In genomic region chr9:91006046-91006445, GRCh38 we compare ENCODE assay signal across 17 cellular contexts.
A peak's percentile ranks its signal among the peaks of the same experiment; 100 is the strongest.
DNase-seq lines count a peak whose midpoint lies in the region; ATAC-seq, FAIRE-seq and TF ChIP-seq lines count a peak whose summit lies in the region.
"Had no signal": no experiment of that assay in that cellular context is flagged by ENCODE, and none has a peak within 500 bp of the region (broad histone marks: within the 10 kb centered on the region; RNA-seq: fewer than 3 reads in every experiment).

No MANE protein-coding gene starts in this region.

- H3K9me3 Mint-ChIP-seq in MCF 10A (ENCODE audit: unreplicated experiment) = peaks cover 7% of the 10 kb centered on the region
- H3K9me3 Mint-ChIP-seq: CD8-positive, alpha-beta T cell had no signal

- H4K20me1 ChIP-seq in mammary epithelial cell (ENCODE audit: insufficient read depth, low read length) (no peaks in the 10 kb centered on the region), PC-3 (ENCODE audit: low read length) (no peaks in the 10 kb centered on the region)

- TF ChIP-seq EP300 in esophagus muscularis mucosa (IDR thresholded peaks at IDR 0.05) = no peak

- H3K4me1 ChIP-seq in mammary epithelial cell (ENCODE audit: insufficient read depth, low read length) (peaks cover 2% of the 10 kb centered on the region), PC-3 (ENCODE audit: insufficient read depth, low read length) (peaks cover 14% of the 10 kb centered on the region), esophagus muscularis mucosa (no peaks in the 10 kb centered on the region)

- no peak for TF ChIP-seq CTCF in mammary epithelial cell (conservative IDR thresholded peaks at IDR 0.05 in 1 of 2, IDR thresholded peaks at IDR 0.05 in 1 of 2; ENCODE audit: extremely low read depth in 1 of 2, insufficient read depth in 1 of 2, low read depth in 1 of 2, low read length in 2 of 2)
- TF ChIP-seq CTCF in MCF 10A (IDR thresholded peaks at IDR 0.05; ENCODE audit: unreplicated experiment) = no peak
- TF ChIP-seq CTCF in PC-3 (conservative IDR thresholded peaks at IDR 0.05; ENCODE audit: low read depth, low read length) = no peak
- TF ChIP-seq CTCF in bronchial epithelial cell (IDR thresholded peaks at IDR 0.05; ENCODE audit: insufficient read depth, low read length, severe bottlenecking) = no peak
- no peak for TF ChIP-seq CTCF in esophagus muscularis mucosa (IDR thresholded peaks at IDR 0.05)

- no peak for FAIRE-seq in bronchial epithelial cell (lab: Jason Lieb, UNC)
- FAIRE-seq: D721Med had no signal

- H3K27ac ChIP-seq in mammary epithelial cell (ENCODE audit: insufficient read depth, low read depth, low read length) (no peak overlapping the region), PC-3 (ENCODE audit: low read length) (peak overlapping the region; percentile 15; the same call in 1 of the 2 replicates), esophagus muscularis mucosa (replicated peaks in 1 of 4) (no peak overlapping the region)
- H3K27ac ChIP-seq: 22Rv1, GM23248 had no signal

- peaks cover 6% of the 10 kb centered on the region for H3K36me3 Mint-ChIP-seq in MCF 10A (ENCODE audit: insufficient read depth, unreplicated experiment)
- H3K36me3 Mint-ChIP-seq: CD14-positive monocyte; CD8-positive, alpha-beta T cell had no signal

- H3K27me3 Mint-ChIP-seq in MCF 10A (ENCODE audit: insufficient read depth, unreplicated experiment) = no peaks in the 10 kb centered on the region

- H3K36me3 ChIP-seq in mammary epithelial cell (ENCODE audit: insufficient read depth, low read length) (no peaks in the 10 kb centered on the region), PC-3 (ENCODE audit: low read depth, low read length) (no peaks in the 10 kb centered on the region), bronchial epithelial cell (ENCODE audit: control insufficient read depth, insufficient read depth, low read length) (no peaks in the 10 kb centered on the region), esophagus muscularis mucosa (no peaks in the 10 kb centered on the region)

- H3K4me3 ChIP-seq in mammary epithelial cell (replicated peaks in 1 of 3; ENCODE audit: insufficient read depth in 1 of 3, low read depth in 2 of 3, low read length in 3 of 3) (no peak overlapping the region), PC-3 (ENCODE audit: low read length) (no peak overlapping the region), bronchial epithelial cell (ENCODE audit: low read depth, low read length) (no peak overlapping the region), esophagus muscularis mucosa (no peak overlapping the region)
- H3K4me3 ChIP-seq: GM23248 had no signal

- H2AFZ ChIP-seq in mammary epithelial cell (ENCODE audit: low read depth, low read length) (no peak overlapping the region), PC-3 (ENCODE audit: low read length) (no peak overlapping the region)
- H2AFZ ChIP-seq: GM23248 had no signal

- TF ChIP-seq POLR2A in esophagus muscularis mucosa (IDR thresholded peaks at IDR 0.05; ENCODE audit: low read depth) = no peak

- ATAC-seq in PC-3 (no peak), GM18511 (IDR thresholded peaks at IDR 0.05; ENCODE audit: unreplicated experiment) (no peak)
- ATAC-seq: CD8-positive, alpha-beta T cell had no signal

- peak; percentile 35 for DNase-seq in mammary epithelial cell
- DNase-seq in MCF 10A (ENCODE audit: unreplicated experiment) = no peak
- peak; percentile 61 for DNase-seq in PC-3
- DNase-seq in bronchial epithelial cell (ENCODE audit: low read depth) = peak; percentile 44
- no peak for DNase-seq in stimulated activated CD4-positive, alpha-beta T cell treated with anti-CD3 and anti-CD28 coated beads, Interleukin-2, amount 100 ng/mL, for 48 hours
- DNase-seq in esophagus muscularis mucosa (ENCODE audit: extremely low spot score) = no peak
- no peak for DNase-seq in activated CD8-positive, alpha-beta memory T cell treated with anti-CD3 and anti-CD28 coated beads, Interleukin-2, amount 50 U/mL, for 4 hours
- DNase-seq: CD8-positive, alpha-beta T cell; COR-L47; DMS153; DMS79 treated with DMSO at 0.1 percent for 48 hours; GM23248; H7 had no signal

- in situ Hi-C loops in mammary epithelial cell (cut with MboI; ENCODE audit: low sequenced_read_pairs in 2 of 2) = no loop called here

- no peaks in the 10 kb centered on the region for H3K9me3 ChIP-seq in mammary epithelial cell (replicated peaks; ENCODE audit: insufficient read depth, low read length)
- no peaks in the 10 kb centered on the region for H3K9me3 ChIP-seq in PC-3 (ENCODE audit: low read length)
- H3K9me3 ChIP-seq in esophagus muscularis mucosa = peaks cover 0 to 6% (median 0%) of the 10 kb centered on the region in 4 donors

- H3K79me2 ChIP-seq in mammary epithelial cell (ENCODE audit: insufficient read depth, low read length) (no peaks in the 10 kb centered on the region), PC-3 (ENCODE audit: low read length) (no peaks in the 10 kb centered on the region)

- H3K9ac ChIP-seq in mammary epithelial cell (ENCODE audit: insufficient read depth, low read length) = no peak overlapping the region
- no peak overlapping the region for H3K9ac ChIP-seq in PC-3 (ENCODE audit: low read length)
- H3K9ac ChIP-seq: GM23248 had no signal

- peaks cover 6% of the 10 kb centered on the region for H3K4me1 Mint-ChIP-seq in MCF 10A (ENCODE audit: insufficient read depth, unreplicated experiment)
- H3K4me1 Mint-ChIP-seq: CD14-positive monocyte had no signal

- POLR2A ChIA-PET in MCF 10A (lab: Yijun Ruan, JAX) (no interaction called here), PC-3 (lab: Charles Lee; ENCODE audit: unreplicated experiment) (no interaction called here)

- WGBS in mammary epithelial cell (ENCODE audit: low coverage, missing lambda C conversion rate) = 67% methylated on average over 3 of the region's 3 CpGs
- WGBS in esophagus muscularis mucosa = 94% methylated on average over 3 of the region's 3 CpGs

- H3F3A ChIP-seq in PC-3 (ENCODE audit: low read length, unreplicated experiment) = no peaks in the 10 kb centered on the region

- H3K27ac Mint-ChIP-seq in MCF 10A (ENCODE audit: low read depth, unreplicated experiment) = no peak overlapping the region
- H3K27ac Mint-ChIP-seq: CD14-positive monocyte; CD8-positive, alpha-beta T cell had no signal

- H3K4me2 ChIP-seq in mammary epithelial cell (ENCODE audit: insufficient read depth, low read depth, low read length) (no peak overlapping the region), PC-3 (ENCODE audit: low read length) (no peak overlapping the region)

- no peaks in the 10 kb centered on the region for H3K9me2 ChIP-seq in PC-3 (replicated peaks; ENCODE audit: low read length)

- H3K27me3 ChIP-seq in mammary epithelial cell (ENCODE audit: insufficient read depth, low read length) = no peaks in the 10 kb centered on the region
- no peaks in the 10 kb centered on the region for H3K27me3 ChIP-seq in PC-3 (ENCODE audit: low read length)
- no peaks in the 10 kb centered on the region for H3K27me3 ChIP-seq in bronchial epithelial cell (ENCODE audit: control insufficient read depth, insufficient read depth, low read length)
- no peaks in the 10 kb centered on the region for H3K27me3 ChIP-seq in esophagus muscularis mucosa

- intact Hi-C loops in mammary epithelial cell (cut with micrococcal nuclease) = no loop called here
- intact Hi-C loops in MCF 10A (cut with micrococcal nuclease) = no loop called here
- intact Hi-C loops in PC-3 (cut with micrococcal nuclease) = no loop called here
- intact Hi-C loops in esophagus muscularis mucosa (cut with DNase I) = no loop called here

- CTCF ChIA-PET in mammary epithelial cell (lab: Charles Lee; ENCODE audit: low non-redundant PET) (no interaction called here), MCF 10A (lab: Yijun Ruan, JAX) (interaction anchor here (0.7 kb wide), 1 partner anchor 757 kb away, joined by 4 read pairs; no protein-coding TSS in a partner anchor), PC-3 (lab: Charles Lee) (no interaction called here)

- dilution Hi-C loops in mammary epithelial cell (cut with HindIII; ENCODE audit: low sequenced_read_pairs) = no loop called here

- H3K4me3 Mint-ChIP-seq in MCF 10A (ENCODE audit: unreplicated experiment) = no peak overlapping the region
- H3K4me3 Mint-ChIP-seq: CD14-positive monocyte; CD8-positive, alpha-beta T cell had no signal

- no TSS peak for BruUV-seq in mammary epithelial cell (replicated peaks; lab: Mats Ljungman, UMichigan)
- no TSS peak for BruUV-seq in MCF 10A (replicated peaks; lab: Mats Ljungman, UMichigan)
- BruUV-seq in PC-3 (replicated peaks; lab: Mats Ljungman, UMichigan) = no TSS peak

Comparison
In these comparisons a context has a peak if more than half of its experiments do, and no peak if none do; other contexts are left out.
1. DNase-seq: peak in mammary epithelial cell (single experiment), PC-3 (single experiment) and bronchial epithelial cell (single experiment); none in MCF 10A (single experiment), stimulated activated CD4-positive, alpha-beta T cell treated with anti-CD3 and anti-CD28 coated beads, Interleukin-2, amount 100 ng/mL, for 48 hours (0 of 2), esophagus muscularis mucosa (single experiment) and activated CD8-positive, alpha-beta memory T cell treated with anti-CD3 and anti-CD28 coated beads, Interleukin-2, amount 50 U/mL, for 4 hours (single experiment).